Comparison of ENCODE assay signal across 31 cellular contexts in genomic region chrX:16851421-16851820, GRCh38. TPM values are rescaled to one million over a fixed set of nuclear protein-coding genes. Genes with fewer than 3 reads are reported as not detected.
DNase-seq lines count a peak whose midpoint lies in the region; ATAC-seq, FAIRE-seq and TF ChIP-seq lines count a peak whose summit lies in the region.
"Had no signal": no experiment of that assay in that cellular context is flagged by ENCODE, and none has a peak within 500 bp of the region (broad histone marks: within the 10 kb centered on the region; RNA-seq: fewer than 3 reads in every experiment).

No MANE protein-coding gene starts in this region.

- FAIRE-seq in GM18507 (lab: Jason Lieb, UNC), result peak; percentile 51
- FAIRE-seq: keratinocyte had no signal

- TF ChIP-seq CTCF in adrenal gland (IDR thresholded peaks at IDR 0.05), result no peak
- no peak for TF ChIP-seq CTCF in mesothelial cell of epicardium (IDR thresholded peaks at IDR 0.05; ENCODE audit: unreplicated experiment)
- TF ChIP-seq CTCF in thyroid gland (IDR thresholded peaks at IDR 0.05), result no peak

- peaks cover 47% of the 10 kb centered on the region for H3K4me1 Mint-ChIP-seq in activated CD4-positive, alpha-beta T cell treated with anti-CD3 and anti-CD28 coated beads for 36 hours
- no peaks in the 10 kb centered on the region for H3K4me1 Mint-ChIP-seq in mesothelial cell of epicardium
- H3K4me1 Mint-ChIP-seq: endodermal cell had no signal

- POLR2A ChIA-PET in activated CD4-positive, alpha-beta T cell treated with anti-CD3 and anti-CD28 coated beads for 36 hours (lab: Charles Lee), result no interaction called here

- H3K4me3 Mint-ChIP-seq in activated CD4-positive, alpha-beta T cell treated with anti-CD3 and anti-CD28 coated beads for 36 hours, result no peak overlapping the region
- H3K4me3 Mint-ChIP-seq in mesothelial cell of epicardium, result no peak overlapping the region
- H3K4me3 Mint-ChIP-seq: endodermal cell; H9; naive thymus-derived CD4-positive, alpha-beta T cell; stimulated activated memory B cell treated with anti-CD40 and anti-IgM and Interleukin-4, amounts not matched to agents 10 μg/mL and 1 μg/mL and 100 μg/mL, for 72 hours had no signal

- peak overlapping the region; percentile 65 for H3K27ac Mint-ChIP-seq in activated CD4-positive, alpha-beta T cell treated with anti-CD3 and anti-CD28 coated beads for 36 hours
- H3K27ac Mint-ChIP-seq in mesothelial cell of epicardium, result no peak overlapping the region
- H3K27ac Mint-ChIP-seq: endodermal cell had no signal

- TF ChIP-seq POLR2A in adrenal gland (IDR thresholded peaks at IDR 0.05) (peak in 1 of 2 donors; percentile 13), thyroid gland (IDR thresholded peaks at IDR 0.05) (no peak)

- H3K36me3 ChIP-seq in adrenal gland (replicated peaks in 1 of 2) (peaks cover 0 to 34% of the 10 kb centered on the region in 2 donors), thyroid gland (peaks cover 4 to 5% of the 10 kb centered on the region in 2 donors)

- H3K4me3 ChIP-seq in adrenal gland (no peak overlapping the region), thyroid gland (replicated peaks in 1 of 3) (no peak overlapping the region)
- H3K4me3 ChIP-seq: cardiac muscle cell, heart left ventricle, psoas muscle, suprapubic skin had no signal

- CTCF ChIA-PET in activated CD4-positive, alpha-beta T cell treated with anti-CD3 and anti-CD28 coated beads for 36 hours (lab: Charles Lee), result interaction anchor here (1.0 kb wide), 1 partner anchor 32 kb away, joined by 4 read pairs; no protein-coding TSS in a partner anchor

- ATAC-seq in activated CD4-positive, alpha-beta T cell treated with anti-CD3 and anti-CD28 coated beads for 36 hours, result no peak
- ATAC-seq: heart left ventricle; naive thymus-derived CD4-positive, alpha-beta T cell; psoas muscle; stimulated activated memory B cell treated with anti-CD40 and anti-IgM and Interleukin-4, amounts not matched to agents 10 μg/mL and 1 μg/mL and 100 μg/mL, for 72 hours had no signal

- WGBS in adrenal gland, 4 donors, result 22 to 46% (median 38%) methylated on average over 1 of the region's 1 CpG
- 79 to 87% methylated on average over 1 of the region's 1 CpG for WGBS in thyroid gland, 2 donors

- H3K9me3 ChIP-seq in adrenal gland (replicated peaks in 1 of 3), result no peaks in the 10 kb centered on the region
- no peaks in the 10 kb centered on the region for H3K9me3 ChIP-seq in thyroid gland
- H3K9me3 ChIP-seq: heart left ventricle, psoas muscle, suprapubic skin had no signal

- H3K36me3 Mint-ChIP-seq in activated CD4-positive, alpha-beta T cell treated with anti-CD3 and anti-CD28 coated beads for 36 hours (ENCODE audit: low read depth), result peaks cover 46% of the 10 kb centered on the region
- H3K36me3 Mint-ChIP-seq in mesothelial cell of epicardium, result peaks cover 53% of the 10 kb centered on the region

- H3K9me3 Mint-ChIP-seq in activated CD4-positive, alpha-beta T cell treated with anti-CD3 and anti-CD28 coated beads for 36 hours (ENCODE audit: low read depth), result no peaks in the 10 kb centered on the region
- H3K9me3 Mint-ChIP-seq in mesothelial cell of epicardium, result peaks cover under 1% of the 10 kb centered on the region
- H3K9me3 Mint-ChIP-seq: endodermal cell; H9; stimulated activated memory B cell treated with anti-CD40 and anti-IgM and Interleukin-4, amounts not matched to agents 10 μg/mL and 1 μg/mL and 100 μg/mL, for 72 hours had no signal

- no peaks in the 10 kb centered on the region for H3K27me3 Mint-ChIP-seq in activated CD4-positive, alpha-beta T cell treated with anti-CD3 and anti-CD28 coated beads for 36 hours
- H3K27me3 Mint-ChIP-seq in mesothelial cell of epicardium (ENCODE audit: low read depth), result no peaks in the 10 kb centered on the region
- H3K27me3 Mint-ChIP-seq: naive thymus-derived CD4-positive, alpha-beta T cell; stimulated activated memory B cell treated with anti-CD40 and anti-IgM and Interleukin-4, amounts not matched to agents 10 μg/mL and 1 μg/mL and 100 μg/mL, for 72 hours had no signal

- H3K27me3 ChIP-seq in adrenal gland (no peaks in the 10 kb centered on the region), thyroid gland (no peaks in the 10 kb centered on the region)
- H3K27me3 ChIP-seq: cardiac muscle cell, suprapubic skin had no signal

- intact Hi-C loops in activated CD4-positive, alpha-beta T cell treated with anti-CD3 and anti-CD28 coated beads for 36 hours (cut with DNase I, micrococcal nuclease), result no loop called here
- intact Hi-C loops in adrenal gland (cut with DNase I), result no loop called here
- intact Hi-C loops in thyroid gland (cut with DNase I), result no loop called here

- H3K4me1 ChIP-seq in adrenal gland (replicated peaks in 1 of 2) (peaks cover 11 to 12% of the 10 kb centered on the region in 2 donors), thyroid gland (no peaks in the 10 kb centered on the region)
- H3K4me1 ChIP-seq: heart left ventricle, psoas muscle, suprapubic skin had no signal

- no peak for DNase-seq in activated CD4-positive, alpha-beta T cell treated with anti-CD3 and anti-CD28 coated beads for 36 hours
- no peak for DNase-seq in activated CD4-positive, alpha-beta T cell treated with anti-CD3 and anti-CD28 coated beads for 48 hours
- no peak for DNase-seq in GM18507 (ENCODE audit: extremely low spot score, insufficient read length, low read depth)
- peak in 6 of 7 donors; percentile 43 to 74 (median 64) for DNase-seq in adrenal gland
- DNase-seq in iris pigment epithelial cell (ENCODE audit: low read depth), result peak; percentile 53
- no peak for DNase-seq in mesothelial cell of epicardium (ENCODE audit: low spot score in 2 of 2, unreplicated experiment in 2 of 2)
- DNase-seq in medulla oblongata (ENCODE audit: extremely low spot score), result no peak
- no peak for DNase-seq in thyroid gland
- DNase-seq: activated CD4-positive, CD25-positive, alpha-beta regulatory T cell treated with anti-CD3 and anti-CD28 coated beads, Interleukin-2, amount 50 U/mL, for 72 hours; activated T-cell treated with anti-CD3 and anti-CD28 coated beads, Interleukin-2, amount 50 U/mL, for 1 hour; anterior cingulate cortex; COR-L47; endodermal cell; foreskin melanocyte; H9; heart left ventricle; MM.1S; naive thymus-derived CD4-positive, alpha-beta T cell; NCI-H1417 treated with DMSO at 0.1 percent for 48 hours; NCI-H2081; NCI-H524 treated with DMSO at 0.1 percent for 48 hours; psoas muscle; T-helper 1 cell had no signal

- H3K27ac ChIP-seq in adrenal gland, result peak overlapping the region in 4 of 5 donors; percentile 3 to 42 (median 11)
- no peak overlapping the region for H3K27ac ChIP-seq in thyroid gland
- H3K27ac ChIP-seq: 22Rv1, C4-2B, cardiac muscle cell, heart left ventricle, HL-60, KMS-11, psoas muscle, suprapubic skin had no signal

RNA-seq across cellular contexts. Expression of gene RBBP7, which starts 18.7 kb away (rescaled TPM):
- total RNA-seq in activated CD4-positive, alpha-beta T cell treated with anti-CD3 and anti-CD28 coated beads for 36 hours, result 100 to 1,000 TPM; 198 to 238 TPM
- total RNA-seq in adrenal gland (1,000 to 10,000 TPM in 1 of 8 donors, 100 to 1,000 TPM in 7; 175 to 1,133 (median 276) TPM), mesothelial cell of epicardium (221 to 229 TPM (median 225 TPM) in 3 replicates), thyroid gland (10 to 100 TPM; 80.5 to 89.3 (median 86.3) TPM)
- 1,000 to 10,000 TPM in 1 of 3 donors, 100 to 1,000 TPM in 2; 249 to 1,639 (median 532) TPM for polyA plus RNA-seq in adrenal gland

Comparison
In these comparisons a context has a peak if more than half of its experiments do, and no peak if none do; other contexts are left out.
1. DNase-seq: peak in adrenal gland (6 of 7) and iris pigment epithelial cell (single experiment); none in activated CD4-positive, alpha-beta T cell treated with anti-CD3 and anti-CD28 coated beads for 36 hours (single experiment), activated CD4-positive, alpha-beta T cell treated with anti-CD3 and anti-CD28 coated beads for 48 hours (single experiment), GM18507 (single experiment), mesothelial cell of epicardium (0 of 2), medulla oblongata (single experiment) and thyroid gland (0 of 2).
2. H3K27ac ChIP-seq: peak in adrenal gland (4 of 5); none in thyroid gland (0 of 3).